12 cellular contexts compared by ENCODE assay signal in genomic region chr20:6702144-6702543, GRCh38.
"Had no signal": no experiment of that assay in that cellular context is flagged by ENCODE, and none has a peak within 500 bp of the region (broad histone marks: within the 10 kb centered on the region; RNA-seq: fewer than 3 reads in every experiment).

No MANE protein-coding gene starts in this region.

- H3K36me3 ChIP-seq: adrenal gland, uterus had no signal

- H3K27ac ChIP-seq: uterus had no signal

- DNase-seq: activated CD4-positive, alpha-beta T cell treated with anti-CD3 and anti-CD28 coated beads, Interleukin-2, amount 50 U/mL, for 1 hour; activated CD4-positive, CD25-positive, alpha-beta regulatory T cell; activated naive CD4-positive, alpha-beta T cell treated with anti-CD3 and anti-CD28 coated beads for 36 hours; activated T-cell treated with anti-CD3 and anti-CD28 coated beads for 4 hours; adrenal gland; cortex of kidney; immature natural killer cell; stimulated activated CD4-positive, alpha-beta T cell treated with anti-CD3 and anti-CD28 coated beads, Interleukin-15, amount 100 ng/mL, for 24 hours; stimulated activated CD4-positive, alpha-beta T cell treated with anti-CD3 and anti-CD28 coated beads, Interleukin-4, amount 100 ng/mL, for 24 hours; stimulated activated naive CD8-positive, alpha-beta T cell treated with anti-CD3 and anti-CD28 coated beads, Interleukin-15, amount 100 ng/mL, for 72 hours; uterus had no signal

- H3K9me3 ChIP-seq: adrenal gland, uterus had no signal

- ATAC-seq: activated T-helper 17 cell treated with anti-CD3 and anti-CD28 coated beads, Interleukin-2, amount 50 U/mL, for 72 hours; stimulated activated naive CD8-positive, alpha-beta T cell treated with anti-CD3 and anti-CD28 coated beads, Interleukin-15, amount 100 ng/mL, for 72 hours had no signal

- H3K4me3 ChIP-seq: adrenal gland, uterus had no signal

- H3K27me3 ChIP-seq: adrenal gland, uterus had no signal

- H3K4me1 ChIP-seq: uterus had no signal
